Comparison of ENCODE assay signal across 10 cellular contexts in the genomic region with DNA sequence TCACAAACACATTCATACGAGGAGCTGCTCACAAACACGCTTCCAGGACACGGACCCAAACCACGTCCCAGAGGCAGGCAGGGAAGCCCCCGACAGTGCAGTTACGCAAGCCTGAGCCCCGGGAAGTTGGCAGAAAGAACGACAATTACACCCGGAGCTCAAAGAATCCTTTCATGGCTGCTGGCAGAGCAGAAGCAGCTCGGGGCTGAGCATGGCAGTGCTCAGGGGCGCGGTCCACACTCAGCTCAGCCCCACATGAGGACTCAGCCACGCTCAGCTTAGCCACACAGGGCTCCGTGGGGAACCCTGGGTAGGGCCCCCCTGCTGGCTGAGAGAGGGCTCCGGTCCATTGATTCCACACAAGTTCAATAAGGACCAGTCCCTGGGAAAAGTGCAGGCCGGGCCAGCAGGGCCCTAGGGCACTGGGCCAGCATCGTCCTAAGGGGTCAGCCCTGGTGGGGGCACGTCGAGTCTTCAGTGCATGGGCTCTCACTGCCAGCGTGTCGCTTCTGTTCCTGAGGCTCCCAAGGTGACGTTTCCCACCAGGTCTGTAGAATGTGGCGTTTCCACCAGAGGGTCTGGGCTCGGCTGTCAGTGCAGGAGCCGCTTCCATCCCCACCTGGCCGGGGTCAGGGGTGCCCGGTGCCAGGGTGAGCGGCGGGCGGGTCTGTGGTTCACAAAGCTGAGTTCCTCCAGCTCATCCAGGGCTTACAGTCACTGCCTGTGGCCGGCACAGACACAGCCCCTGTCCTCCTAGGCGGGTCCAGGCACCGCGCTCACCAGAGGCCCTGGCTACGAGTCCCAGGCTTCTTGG. TPM values are rescaled to one million over a fixed set of nuclear protein-coding genes. Genes with fewer than 3 reads are reported as not detected.
DNase-seq lines count a peak whose midpoint lies in the region; FAIRE-seq and TF ChIP-seq lines count a peak whose summit lies in the region.
"Had no signal": no experiment of that assay in that cellular context is flagged by ENCODE, and none has a peak within 500 bp of the region (broad histone marks: within the 10 kb centered on the region; RNA-seq: fewer than 3 reads in every experiment).

No MANE protein-coding gene starts in this region.

- no peaks in the 10 kb centered on the region for H3K9me3 Mint-ChIP-seq in endodermal cell
- H3K9me3 Mint-ChIP-seq: activated naive CD8-positive, alpha-beta T cell treated with anti-CD3 and anti-CD28 coated beads, Interleukin-2, amount 50 U/mL, for 24 hours; mesothelial cell of epicardium had no signal

- H2BK5ac ChIP-seq in neuronal stem cell (ENCODE audit: low read length): peak overlapping the region; percentile 100

- H3K79me1 ChIP-seq in neuronal stem cell (ENCODE audit: low read depth, low read length): peaks cover 2% of the 10 kb centered on the region

- no peaks in the 10 kb centered on the region for H3K9me3 ChIP-seq in adipocyte (ENCODE audit: control insufficient read depth, low read length)
- H3K9me3 ChIP-seq in fibroblast of lung (ENCODE audit: control insufficient read depth, insufficient read depth, low read depth, low read length): no peaks in the 10 kb centered on the region
- no peaks in the 10 kb centered on the region for H3K9me3 ChIP-seq in neuronal stem cell (replicated peaks in 1 of 2; ENCODE audit: control insufficient read depth in 2 of 2, insufficient read depth in 1 of 2, low read depth in 1 of 2, low read length in 2 of 2)
- H3K9me3 ChIP-seq in tibial artery: no peaks in the 10 kb centered on the region
- H3K9me3 ChIP-seq in endodermal cell (ENCODE audit: control insufficient read depth, low read length): no peaks in the 10 kb centered on the region

- H3K79me2 ChIP-seq in fibroblast of lung (ENCODE audit: control insufficient read depth, insufficient read depth, low read length): peaks cover 56% of the 10 kb centered on the region

- H3K4me1 ChIP-seq in adipocyte (ENCODE audit: control insufficient read depth, insufficient read depth, low read length) (peaks cover 35% of the 10 kb centered on the region), fibroblast of lung (ENCODE audit: control insufficient read depth, extremely low read depth, insufficient read depth, low read length) (peaks cover 38% of the 10 kb centered on the region), neuronal stem cell (ENCODE audit: control insufficient read depth in 2 of 2, insufficient read depth in 1 of 2, low read depth in 1 of 2, low read length in 2 of 2) (peaks cover 12 to 28% of the 10 kb centered on the region in 2 donors), tibial artery (peaks cover 3 to 50% (median 43%) of the 10 kb centered on the region in 4 donors), endodermal cell (ENCODE audit: control insufficient read depth, insufficient read depth, low read length) (no peaks in the 10 kb centered on the region)

- H3K27me3 ChIP-seq in adipocyte (replicated peaks; ENCODE audit: control insufficient read depth, insufficient read depth, low read length) (no peaks in the 10 kb centered on the region), fibroblast of lung (ENCODE audit: control insufficient read depth, insufficient read depth, low read length) (no peaks in the 10 kb centered on the region), neuronal stem cell (ENCODE audit: control insufficient read depth in 3 of 3, insufficient read depth in 3 of 3, low read depth in 1 of 3, low read length in 3 of 3) (no peaks in the 10 kb centered on the region), tibial artery (no peaks in the 10 kb centered on the region), endodermal cell (ENCODE audit: control insufficient read depth, insufficient read depth, low read length, poor library complexity, severe bottlenecking) (no peaks in the 10 kb centered on the region)

- no peak overlapping the region for H3K4me3 Mint-ChIP-seq in endodermal cell
- H3K4me3 Mint-ChIP-seq: activated naive CD8-positive, alpha-beta T cell treated with anti-CD3 and anti-CD28 coated beads, Interleukin-2, amount 50 U/mL, for 24 hours; mesothelial cell of epicardium had no signal

- H2AFZ ChIP-seq in fibroblast of lung (ENCODE audit: low read length): no peak overlapping the region
- no peak overlapping the region for H2AFZ ChIP-seq in neuronal stem cell (ENCODE audit: low read length)

- H3K36me3 Mint-ChIP-seq in endodermal cell (ENCODE audit: low read depth): peaks cover 12% of the 10 kb centered on the region
- H3K36me3 Mint-ChIP-seq: mesothelial cell of epicardium had no signal

- WGBS in neuronal stem cell (ENCODE audit: extremely low coverage in 2 of 2, insufficient read length in 2 of 2, insufficient replicate concordance in 1 of 2), 2 donors: no CpG with 5 or more reads among the region's 35 CpGs
- 86 to 89% methylated on average over 30 to 35 of the region's 35 CpGs for WGBS in endodermal cell (ENCODE audit: insufficient coverage in 1 of 2, insufficient read length in 1 of 2), 2 experiments

- TF ChIP-seq CTCF in fibroblast of lung (conservative IDR thresholded peaks at IDR 0.05 in 1 of 2, IDR thresholded peaks at IDR 0.05 in 1 of 2; ENCODE audit: low read depth in 1 of 2, low read length in 2 of 2): no peak
- no peak for TF ChIP-seq CTCF in tibial artery (IDR thresholded peaks at IDR 0.05)
- TF ChIP-seq CTCF in endodermal cell (conservative IDR thresholded peaks at IDR 0.05): no peak
- no peak for TF ChIP-seq CTCF in D721Med (IDR thresholded peaks at IDR 0.05; ENCODE audit: insufficient read depth, missing control alignments)

- H3K9ac ChIP-seq in adipocyte (ENCODE audit: low read length) (peak overlapping the region; percentile 61), fibroblast of lung (ENCODE audit: insufficient read depth, low read length) (no peak overlapping the region), neuronal stem cell (ENCODE audit: low read depth, low read length, poor library complexity) (no peak overlapping the region), endodermal cell (ENCODE audit: extremely low read depth, low read length, poor library complexity, severe bottlenecking) (no peak overlapping the region)

- peak overlapping the region; percentile 98 for H2AK5ac ChIP-seq in neuronal stem cell (ENCODE audit: low read depth, low read length)

- no peaks in the 10 kb centered on the region for H3K27me3 Mint-ChIP-seq in endodermal cell (ENCODE audit: insufficient read depth)

- FAIRE-seq in D721Med (lab: Jason Lieb, UNC): no peak

- no peaks in the 10 kb centered on the region for H4K20me1 ChIP-seq in fibroblast of lung (ENCODE audit: control insufficient read depth, extremely low read depth, insufficient read depth, low read length)

- H3K4me2 ChIP-seq in fibroblast of lung (ENCODE audit: extremely low read depth, insufficient read depth, low read length): no peak overlapping the region
- no peak overlapping the region for H3K4me2 ChIP-seq in neuronal stem cell (ENCODE audit: insufficient read depth, low read length, poor library complexity, severe bottlenecking)

- no peak overlapping the region for H2BK120ac ChIP-seq in neuronal stem cell (ENCODE audit: low read depth, low read length)

- H2BK12ac ChIP-seq in neuronal stem cell (ENCODE audit: low read length): peak overlapping the region; percentile 84

- intact Hi-C loops in tibial artery (cut with DNase I; ENCODE audit: low total_unique reads): no loop called here

- H4K8ac ChIP-seq in neuronal stem cell (ENCODE audit: low read depth, low read length): peak overlapping the region; percentile 43

- peaks cover 13% of the 10 kb centered on the region for H3K4me1 Mint-ChIP-seq in endodermal cell

- H2BK15ac ChIP-seq in neuronal stem cell (ENCODE audit: low read length): peak overlapping the region; percentile 99

- DNase-seq in adipocyte (ENCODE audit: low read depth): no peak
- peak in 1 of 2 donors; percentile 34 for DNase-seq in fibroblast of lung (ENCODE audit: low read depth in 2 of 2)
- DNase-seq in neuronal stem cell (ENCODE audit: low spot score): no peak
- DNase-seq in tibial artery: no peak
- no peak for DNase-seq in endodermal cell
- DNase-seq in activated CD8-positive, alpha-beta memory T cell treated with anti-CD3 and anti-CD28 coated beads for 24 hours: no peak
- DNase-seq in D721Med (ENCODE audit: insufficient read length, low spot score): no peak
- DNase-seq: activated CD4-positive, alpha-beta T cell treated with anti-CD3 and anti-CD28 coated beads, Interleukin-2, amount 50 U/mL, for 1 hour; activated naive CD8-positive, alpha-beta T cell treated with anti-CD3 and anti-CD28 coated beads, Interleukin-2, amount 50 U/mL, for 24 hours had no signal

- H3K14ac ChIP-seq in neuronal stem cell (ENCODE audit: low read length): peak overlapping the region; percentile 82

- peak overlapping the region; percentile 73 for H3K23ac ChIP-seq in neuronal stem cell (ENCODE audit: low read depth, low read length, poor library complexity)

- no peak overlapping the region for H4K91ac ChIP-seq in neuronal stem cell (ENCODE audit: low read depth, low read length, poor library complexity)

- H3K27ac ChIP-seq in fibroblast of lung (ENCODE audit: insufficient read depth, low read length) (peak overlapping the region; percentile 55), neuronal stem cell (replicated peaks; ENCODE audit: low read length) (no peak overlapping the region), tibial artery (peak overlapping the region; percentile 46 to 67), endodermal cell (ENCODE audit: low read depth, low read length) (no peak overlapping the region)

- H3K18ac ChIP-seq in neuronal stem cell (ENCODE audit: low read length): peak overlapping the region; percentile 89

- peaks cover 30% of the 10 kb centered on the region for H3K36me3 ChIP-seq in adipocyte (ENCODE audit: control insufficient read depth, insufficient read depth, low read length, severe bottlenecking)
- H3K36me3 ChIP-seq in fibroblast of lung (ENCODE audit: control insufficient read depth, insufficient read depth, low read length): peaks cover 26% of the 10 kb centered on the region
- peaks cover 0 to 4% of the 10 kb centered on the region in 2 donors for H3K36me3 ChIP-seq in neuronal stem cell (replicated peaks in 1 of 2; ENCODE audit: control insufficient read depth in 2 of 2, insufficient read depth in 2 of 2, low read length in 2 of 2)
- peaks cover 26 to 40% (median 33%) of the 10 kb centered on the region in 3 donors for H3K36me3 ChIP-seq in tibial artery
- H3K36me3 ChIP-seq in endodermal cell (ENCODE audit: control insufficient read depth, insufficient read depth, low read length): peaks cover 1% of the 10 kb centered on the region

- H3K4ac ChIP-seq in neuronal stem cell (ENCODE audit: low read length): no peak overlapping the region

- H3K4me3 ChIP-seq in adipocyte (ENCODE audit: low read length) (no peak overlapping the region), fibroblast of lung (replicated peaks in 1 of 4; ENCODE audit: control extremely low read depth in 1 of 4, insufficient read depth in 1 of 4, low read depth in 3 of 4, low read length in 4 of 4) (peak overlapping the region in 1 of 4 experiments; percentile 57), neuronal stem cell (ENCODE audit: low read length in 2 of 2) (no peak overlapping the region), tibial artery (no peak overlapping the region), endodermal cell (ENCODE audit: low read length) (no peak overlapping the region)

- H3K27ac Mint-ChIP-seq in endodermal cell: no peak overlapping the region
- H3K27ac Mint-ChIP-seq: activated naive CD8-positive, alpha-beta T cell treated with anti-CD3 and anti-CD28 coated beads, Interleukin-2, amount 50 U/mL, for 24 hours; mesothelial cell of epicardium had no signal

RNA-seq across cellular contexts. Expression of a gene that starts 23.1 kb away (rescaled TPM):
- total RNA-seq in fibroblast of lung: 77.3 and 227 TPM in 2 replicates
- 267 and 301 TPM in 2 replicates for polyA plus RNA-seq in fibroblast of lung
- polyA plus RNA-seq in fibroblast of lung (2012): 343 and 376 TPM in 2 replicates
- 158 and 174 TPM in 2 replicates for polyA minus RNA-seq in fibroblast of lung (ENCODE audit: low replicate concordance)
- polyA plus RNA-seq in neuronal stem cell (2013, experiment 1 of 2): 34.2 TPM
- polyA plus RNA-seq in neuronal stem cell (2013, experiment 2 of 2): 33.8 TPM
- 10 to 100 TPM; 45.7 to 49.6 TPM for total RNA-seq in endodermal cell
- polyA plus RNA-seq in endodermal cell (2013, experiment 1 of 2): 24.8 TPM
- 23.0 TPM for polyA plus RNA-seq in endodermal cell (2013, experiment 2 of 2)

Comparison
In these comparisons a context has a peak if more than half of its experiments do, and no peak if none do; other contexts are left out.
1. H3K27ac ChIP-seq: peak in fibroblast of lung (single experiment) and tibial artery (2 of 2); none in neuronal stem cell (single experiment) and endodermal cell (single experiment).